Comparison of ENCODE assay signal across 13 cellular contexts in genomic region chr9:16794871-16795639, GRCh38.
A peak's percentile ranks its signal among the peaks of the same experiment; 100 is the strongest.
DNase-seq lines count a peak whose midpoint lies in the region; ATAC-seq and TF ChIP-seq lines count a peak whose summit lies in the region.
"Had no signal": no experiment of that assay in that cellular context is flagged by ENCODE, and none has a peak within 500 bp of the region (broad histone marks: within the 10 kb centered on the region; RNA-seq: fewer than 3 reads in every experiment).

No MANE protein-coding gene starts in this region.

- ATAC-seq in natural killer cell (no peak), aorta (ENCODE audit: low FRiP score) (peak; percentile 84)
- no peak for ATAC-seq in natural killer cell treated with Interleukin-12 subunit alpha and Interleukin-12 subunit beta and Interleukin-15 and Interleukin-18, amount 100 ng/mL, for 72 hours
- ATAC-seq: A549; esophagus mucosa; stimulated activated naive CD8-positive, alpha-beta T cell treated with anti-CD3 and anti-CD28 coated beads, Interleukin-15, amount 100 ng/mL, for 72 hours had no signal

- H3K27ac Mint-ChIP-seq in natural killer cell = peak overlapping the region; percentile 19 to 38
- no peak overlapping the region for H3K27ac Mint-ChIP-seq in natural killer cell treated with Interleukin-12 subunit alpha and Interleukin-12 subunit beta and Interleukin-15 and Interleukin-18, amount 100 ng/mL, for 72 hours
- H3K27ac Mint-ChIP-seq: stimulated activated naive CD8-positive, alpha-beta T cell treated with anti-CD3 and anti-CD28 coated beads, Interleukin-15, amount 100 ng/mL, for 72 hours had no signal

- H4K20me1 ChIP-seq in fibroblast of lung (ENCODE audit: control insufficient read depth, extremely low read depth, insufficient read depth, low read length) = no peaks in the 10 kb centered on the region

- peaks cover 42% of the 10 kb centered on the region for H3K79me2 ChIP-seq in fibroblast of lung (ENCODE audit: control insufficient read depth, insufficient read depth, low read length)

- H3K27me3 ChIP-seq in fibroblast of lung (ENCODE audit: control insufficient read depth, insufficient read depth, low read length) (no peaks in the 10 kb centered on the region), aorta (ENCODE audit: control insufficient read depth in 1 of 2, insufficient read depth in 2 of 2, low read length in 1 of 2) (no peaks in the 10 kb centered on the region), vagina (no peaks in the 10 kb centered on the region)

- no peaks in the 10 kb centered on the region for H3K9me3 Mint-ChIP-seq in natural killer cell
- H3K9me3 Mint-ChIP-seq in natural killer cell treated with Interleukin-12 subunit alpha and Interleukin-12 subunit beta and Interleukin-15 and Interleukin-18, amount 100 ng/mL, for 72 hours = no peaks in the 10 kb centered on the region
- H3K9me3 Mint-ChIP-seq: stimulated activated naive CD8-positive, alpha-beta T cell treated with anti-CD3 and anti-CD28 coated beads, Interleukin-15, amount 100 ng/mL, for 72 hours had no signal

- H3K4me2 ChIP-seq in fibroblast of lung (ENCODE audit: extremely low read depth, insufficient read depth, low read length) = peak overlapping the region; percentile 26
- H3K4me2 ChIP-seq: A549 had no signal

- H3K4me1 Mint-ChIP-seq in natural killer cell = peaks cover 54 to 59% of the 10 kb centered on the region in 2 donors
- H3K4me1 Mint-ChIP-seq in natural killer cell treated with Interleukin-12 subunit alpha and Interleukin-12 subunit beta and Interleukin-15 and Interleukin-18, amount 100 ng/mL, for 72 hours (ENCODE audit: low read depth in 2 of 2) = peaks cover 0 to 43% of the 10 kb centered on the region in 2 donors
- H3K4me1 Mint-ChIP-seq: stimulated activated naive CD8-positive, alpha-beta T cell treated with anti-CD3 and anti-CD28 coated beads, Interleukin-15, amount 100 ng/mL, for 72 hours had no signal

- H3K27me3 Mint-ChIP-seq in natural killer cell (ENCODE audit: low read depth in 2 of 2) = no peaks in the 10 kb centered on the region
- H3K27me3 Mint-ChIP-seq in natural killer cell treated with Interleukin-12 subunit alpha and Interleukin-12 subunit beta and Interleukin-15 and Interleukin-18, amount 100 ng/mL, for 72 hours = no peaks in the 10 kb centered on the region
- H3K27me3 Mint-ChIP-seq: stimulated activated naive CD8-positive, alpha-beta T cell treated with anti-CD3 and anti-CD28 coated beads, Interleukin-15, amount 100 ng/mL, for 72 hours had no signal

- H2AFZ ChIP-seq in fibroblast of lung (ENCODE audit: low read length) = no peak overlapping the region

- H3K4me3 Mint-ChIP-seq in natural killer cell = no peak overlapping the region
- H3K4me3 Mint-ChIP-seq in natural killer cell treated with Interleukin-12 subunit alpha and Interleukin-12 subunit beta and Interleukin-15 and Interleukin-18, amount 100 ng/mL, for 72 hours = no peak overlapping the region
- H3K4me3 Mint-ChIP-seq: stimulated activated naive CD8-positive, alpha-beta T cell treated with anti-CD3 and anti-CD28 coated beads, Interleukin-15, amount 100 ng/mL, for 72 hours had no signal

- H3K27ac ChIP-seq in fibroblast of lung (ENCODE audit: insufficient read depth, low read length) (peak overlapping the region; percentile 15), aorta (ENCODE audit: low read depth in 1 of 2, low read length in 2 of 2) (no peak overlapping the region), vagina (no peak overlapping the region)
- H3K27ac ChIP-seq: A549 had no signal

- no peak overlapping the region for H3K9ac ChIP-seq in fibroblast of lung (ENCODE audit: insufficient read depth, low read length)

- H3K36me3 Mint-ChIP-seq in natural killer cell = no peaks in the 10 kb centered on the region
- no peaks in the 10 kb centered on the region for H3K36me3 Mint-ChIP-seq in natural killer cell treated with Interleukin-12 subunit alpha and Interleukin-12 subunit beta and Interleukin-15 and Interleukin-18, amount 100 ng/mL, for 72 hours

- H3K4me1 ChIP-seq in fibroblast of lung (ENCODE audit: control insufficient read depth, extremely low read depth, insufficient read depth, low read length) = no peaks in the 10 kb centered on the region
- no peaks in the 10 kb centered on the region for H3K4me1 ChIP-seq in aorta (ENCODE audit: control insufficient read depth in 1 of 2, insufficient read depth in 2 of 2, low read length in 2 of 2)
- peaks cover 13% of the 10 kb centered on the region for H3K4me1 ChIP-seq in vagina
- H3K4me1 ChIP-seq: A549 had no signal

- H3K36me3 ChIP-seq in fibroblast of lung (ENCODE audit: control insufficient read depth, insufficient read depth, low read length) (no peaks in the 10 kb centered on the region), aorta (ENCODE audit: control insufficient read depth in 1 of 2, insufficient read depth in 2 of 2, low read length in 1 of 2) (no peaks in the 10 kb centered on the region), vagina (no peaks in the 10 kb centered on the region)

- TF ChIP-seq CTCF in natural killer cell (IDR thresholded peaks at IDR 0.05) = no peak
- TF ChIP-seq CTCF in fibroblast of lung (conservative IDR thresholded peaks at IDR 0.05 in 1 of 2, IDR thresholded peaks at IDR 0.05 in 1 of 2; ENCODE audit: low read depth in 1 of 2, low read length in 2 of 2) = no peak
- no peak for TF ChIP-seq CTCF in vagina (IDR thresholded peaks at IDR 0.05)

- TF ChIP-seq POLR2A in vagina (IDR thresholded peaks at IDR 0.05) = no peak
- TF ChIP-seq POLR2A in erythroblast (IDR thresholded peaks at IDR 0.05; ENCODE audit: low read length) = no peak

- intact Hi-C loops in natural killer cell (cut with micrococcal nuclease) (no loop called here), aorta (cut with DNase I) (no loop called here), vagina (cut with DNase I) (no loop called here)

- H3K4me3 ChIP-seq in fibroblast of lung (replicated peaks in 1 of 4; ENCODE audit: control extremely low read depth in 1 of 4, insufficient read depth in 1 of 4, low read depth in 3 of 4, low read length in 4 of 4) (no peak overlapping the region), aorta (ENCODE audit: low read length in 2 of 2) (no peak overlapping the region), vagina (no peak overlapping the region)
- H3K4me3 ChIP-seq: A549 had no signal

- WGBS in aorta, 2 donors = 70 to 75% methylated on average over 9 of the region's 9 CpGs

- DNase-seq in natural killer cell = no peak
- no peak for DNase-seq in natural killer cell treated with Interleukin-12 subunit alpha and Interleukin-12 subunit beta and Interleukin-15 and Interleukin-18, amount 100 ng/mL, for 72 hours (ENCODE audit: low spot score)
- DNase-seq in fibroblast of lung (ENCODE audit: low read depth in 2 of 2) = peak; percentile 68 to 72
- DNase-seq in myocyte (ENCODE audit: low read depth) = peak; percentile 75
- peak in 1 of 2 donors; percentile 62 for DNase-seq in aorta
- no peak for DNase-seq in vagina (ENCODE audit: extremely low spot score in 2 of 2)
- DNase-seq in erythroblast (lab: John Stamatoyannopoulos, UW) = no peak
- DNase-seq in T1000 (lab: John Stamatoyannopoulos, UW) = no peak
- DNase-seq: midbrain; NCI-H1048; stimulated activated naive CD8-positive, alpha-beta T cell treated with anti-CD3 and anti-CD28 coated beads, Interleukin-15, amount 100 ng/mL, for 72 hours had no signal

- H3K9me3 ChIP-seq in fibroblast of lung (ENCODE audit: control insufficient read depth, insufficient read depth, low read depth, low read length) (no peaks in the 10 kb centered on the region), aorta (ENCODE audit: control insufficient read depth, low read length) (no peaks in the 10 kb centered on the region), vagina (no peaks in the 10 kb centered on the region)
- H3K9me3 ChIP-seq: A549 had no signal

Comparison
In these comparisons a context has a peak if more than half of its experiments do, and no peak if none do; other contexts are left out.
1. H3K27ac Mint-ChIP-seq: peak in natural killer cell (2 of 2); none in natural killer cell treated with Interleukin-12 subunit alpha and Interleukin-12 subunit beta and Interleukin-15 and Interleukin-18, amount 100 ng/mL, for 72 hours (0 of 2).
2. DNase-seq: peak in fibroblast of lung (2 of 2) and myocyte (single experiment); none in natural killer cell (single experiment), natural killer cell treated with Interleukin-12 subunit alpha and Interleukin-12 subunit beta and Interleukin-15 and Interleukin-18, amount 100 ng/mL, for 72 hours (single experiment), vagina (0 of 2), erythroblast (0 of 2) and T1000 (single experiment).